ENCODE assay signal across 18 cellular contexts in the genomic region with DNA sequence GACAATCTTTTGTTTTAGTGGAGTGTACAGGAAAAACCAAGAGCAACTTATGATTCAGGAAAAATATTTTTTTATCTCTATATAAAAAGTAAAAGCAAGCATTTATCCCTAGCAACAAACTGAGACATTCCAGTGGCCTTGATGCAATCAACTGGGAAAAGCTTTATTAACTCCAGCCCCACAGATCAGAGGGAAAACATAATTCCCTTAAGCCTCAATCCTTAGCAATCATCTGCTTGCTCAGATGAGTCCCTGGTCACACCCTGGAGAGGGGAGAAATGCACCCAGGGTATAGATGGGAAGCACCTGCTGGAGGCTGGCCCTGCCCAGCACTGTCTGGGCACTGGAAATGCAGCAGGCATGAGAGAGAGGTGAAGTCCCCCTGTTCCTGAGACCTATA.
A peak's percentile ranks its signal among the peaks of the same experiment; 100 is the strongest.
DNase-seq lines count a peak whose midpoint lies in the region; ATAC-seq and TF ChIP-seq lines count a peak whose summit lies in the region.
"Had no signal": no experiment of that assay in that cellular context is flagged by ENCODE, and none has a peak within 500 bp of the region (broad histone marks: within the 10 kb centered on the region; RNA-seq: fewer than 3 reads in every experiment).

No MANE protein-coding gene starts in this region.

- ATAC-seq in left cardiac atrium = no peak
- ATAC-seq: HepG2, Panc1 had no signal

- TF ChIP-seq CTCF in AG09309 (IDR thresholded peaks at IDR 0.05; ENCODE audit: control insufficient read depth, insufficient read depth, low read depth, low read length, missing control alignments) (no peak), retinal pigment epithelial cell (conservative IDR thresholded peaks at IDR 0.05; ENCODE audit: low read depth, low read length) (no peak)

- H3K4me3 ChIP-seq in AG09309 (ENCODE audit: control insufficient read depth, low read depth, low read length) (no peak overlapping the region), retinal pigment epithelial cell (ENCODE audit: low read length) (no peak overlapping the region)
- H3K4me3 ChIP-seq: SJCRH30 had no signal

- intact Hi-C loops in left cardiac atrium (cut with DNase I) = no loop called here

- DNase-seq in AG09309 (ENCODE audit: low read depth) (peak; percentile 62), GM04504 (ENCODE audit: low read depth) (peak; percentile 43), fibroblast of gingiva (ENCODE audit: low read depth) (peak; percentile 31), retinal pigment epithelial cell (ENCODE audit: low read depth) (peak; percentile 71), NCI-H187 (lab: John Stamatoyannopoulos, UW) (no peak), left cardiac atrium (no peak)
- no peak for DNase-seq in stimulated activated naive CD4-positive, alpha-beta T cell treated with Interleukin-2 at 50 U/mL for 16 hours (lab: John Stamatoyannopoulos, UW)
- DNase-seq: C1 segment of cervical spinal cord; CD8-positive, alpha-beta memory T cell; H9; MV-4-11; NCI-H1417 treated with DMSO at 0.1 percent for 48 hours; NCI-H1930; NCI-H446; NCI-H526 treated with DMSO at 0.1 percent for 48 hours; SJCRH30 had no signal

Comparison
In these comparisons a context has a peak if more than half of its experiments do, and no peak if none do; other contexts are left out.
1. DNase-seq: peak in AG09309 (single experiment), GM04504 (single experiment), fibroblast of gingiva (single experiment) and retinal pigment epithelial cell (single experiment); none in stimulated activated naive CD4-positive, alpha-beta T cell treated with Interleukin-2 at 50 U/mL for 16 hours (single experiment), NCI-H187 (0 of 2) and left cardiac atrium (single experiment).